13 cellular contexts compared by ENCODE assay signal in the genomic region with DNA sequence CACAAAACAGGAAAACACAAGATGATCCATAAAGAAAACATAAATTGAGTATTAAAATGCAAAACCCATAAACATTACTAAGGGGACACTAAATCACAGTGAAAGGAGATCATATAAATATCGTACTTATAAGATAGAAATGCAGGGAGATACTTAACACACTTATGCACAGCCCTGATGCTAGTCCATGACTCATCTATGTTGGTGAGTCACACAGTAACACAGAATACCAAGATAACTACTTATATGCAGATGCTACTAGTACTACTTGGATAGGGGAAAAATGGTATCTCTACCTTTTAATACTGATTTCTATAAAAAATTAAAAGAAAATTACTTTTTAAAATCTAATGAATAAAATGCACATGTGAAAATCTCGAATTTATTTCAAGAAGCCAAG.
DNase-seq lines count a peak whose midpoint lies in the region; ATAC-seq and TF ChIP-seq lines count a peak whose summit lies in the region.
"Had no signal": no experiment of that assay in that cellular context is flagged by ENCODE, and none has a peak within 500 bp of the region (broad histone marks: within the 10 kb centered on the region; RNA-seq: fewer than 3 reads in every experiment).

No MANE protein-coding gene starts in this region.

- H2BK120ac ChIP-seq in trophoblast cell (ENCODE audit: insufficient read depth, low read length, poor library complexity): no peak overlapping the region

- ATAC-seq in HG03521 (IDR thresholded peaks at IDR 0.05; ENCODE audit: unreplicated experiment) (no peak), HG03097 (IDR thresholded peaks at IDR 0.05; ENCODE audit: low FRiP score, unreplicated experiment) (no peak)

- H3K9me3 ChIP-seq in MG63: no peaks in the 10 kb centered on the region
- H3K9me3 ChIP-seq in trophoblast cell (ENCODE audit: insufficient read depth, low read depth, low read length): no peaks in the 10 kb centered on the region
- H3K9me3 ChIP-seq: transverse colon had no signal

- H3K4ac ChIP-seq in trophoblast cell (ENCODE audit: low read depth, low read length): no peak overlapping the region

- H2BK5ac ChIP-seq in trophoblast cell (ENCODE audit: low read depth, low read length, poor library complexity): no peak overlapping the region

- H2BK12ac ChIP-seq in trophoblast cell (ENCODE audit: low read length): no peak overlapping the region

- no CpG with 5 or more reads among the region's 2 CpGs for WGBS in trophoblast cell (ENCODE audit: extremely low coverage, insufficient coverage, insufficient read length)

- H3K27me3 ChIP-seq in MG63 (peaks cover 4% of the 10 kb centered on the region; the same call in 1 of the 2 replicates), dorsolateral prefrontal cortex (no peaks in the 10 kb centered on the region), trophoblast cell (ENCODE audit: insufficient read depth, low read length) (no peaks in the 10 kb centered on the region)
- H3K27me3 ChIP-seq: transverse colon had no signal

- H2AK5ac ChIP-seq in trophoblast cell (ENCODE audit: low read length): no peak overlapping the region

- no peak overlapping the region for H4K8ac ChIP-seq in trophoblast cell (ENCODE audit: low read depth, low read length)

- H3K9ac ChIP-seq in trophoblast cell (ENCODE audit: low read length): no peak overlapping the region

- DNase-seq in Daoy (ENCODE audit: low read depth) (peak; percentile 85), MG63 (peak; percentile 15), dorsolateral prefrontal cortex (peak in 1 of 10 donors; percentile 26), trophoblast cell (peak; percentile 39 to 80), RPMI8226 (no peak), hypothalamus (lab: John Stamatoyannopoulos, UW) (no peak)
- DNase-seq: activated CD8-positive, alpha-beta memory T cell treated with anti-CD3 and anti-CD28 coated beads, Interleukin-2, amount 50 U/mL, for 4 hours; glutamatergic neuron; T-helper 9 cell; transverse colon had no signal

- intact Hi-C loops in dorsolateral prefrontal cortex (cut with DNase I): no loop called here

- H3K27ac ChIP-seq in dorsolateral prefrontal cortex (peak overlapping the region in 35 of 59 donors; percentile 5 to 69 (median 32)), trophoblast cell (ENCODE audit: low read depth, low read length) (no peak overlapping the region)
- H3K27ac ChIP-seq: transverse colon had no signal

- no peaks in the 10 kb centered on the region for H3K36me3 ChIP-seq in MG63
- H3K36me3 ChIP-seq in trophoblast cell (ENCODE audit: control insufficient read depth in 1 of 2, insufficient read depth in 2 of 2, low read length in 2 of 2): no peaks in the 10 kb centered on the region
- H3K36me3 ChIP-seq: transverse colon had no signal

- no peak overlapping the region for H3K18ac ChIP-seq in trophoblast cell (ENCODE audit: low read length)

- H2AFZ ChIP-seq in trophoblast cell (ENCODE audit: insufficient read depth, low read length, poor library complexity): no peak overlapping the region

- no peak overlapping the region for H4K91ac ChIP-seq in trophoblast cell (ENCODE audit: low read depth, low read length)

- no peak for TF ChIP-seq CTCF in dorsolateral prefrontal cortex (IDR thresholded peaks at IDR 0.05 in 54 of 56, conservative IDR thresholded peaks at IDR 0.05 in 2 of 56; ENCODE audit: low read depth in 1 of 56, partially characterized antibody in 56 of 56)

- H3K14ac ChIP-seq in trophoblast cell (ENCODE audit: low read length): no peak overlapping the region

- H3K4me3 ChIP-seq in MG63 (no peak overlapping the region), dorsolateral prefrontal cortex (no peak overlapping the region), trophoblast cell (ENCODE audit: low read depth, low read length) (no peak overlapping the region)
- H3K4me3 ChIP-seq: lung, transverse colon had no signal

- peaks cover 3% of the 10 kb centered on the region in 2 experiments for H3K4me1 ChIP-seq in trophoblast cell (ENCODE audit: control insufficient read depth in 1 of 2, insufficient read depth in 2 of 2, low read length in 2 of 2)
- H3K4me1 ChIP-seq: transverse colon had no signal

- no peak overlapping the region for H4K12ac ChIP-seq in trophoblast cell (ENCODE audit: low read depth, low read length)

- H3K79me2 ChIP-seq in trophoblast cell (ENCODE audit: control insufficient read depth, insufficient read depth, low read length, poor library complexity): no peaks in the 10 kb centered on the region

- no peak overlapping the region for H3K23ac ChIP-seq in trophoblast cell (ENCODE audit: low read length)

- no peaks in the 10 kb centered on the region for H3K79me1 ChIP-seq in trophoblast cell (ENCODE audit: low read length)

- H3K4me2 ChIP-seq in trophoblast cell (ENCODE audit: low read length): no peak overlapping the region

Comparison
In these comparisons a context has a peak if more than half of its experiments do, and no peak if none do; other contexts are left out.
1. DNase-seq: peak in Daoy (single experiment), MG63 (single experiment) and trophoblast cell (2 of 2); none in RPMI8226 (single experiment) and hypothalamus (0 of 51).